ENCODE assay signal across 8 cellular contexts in genomic region chr15:29268706-29269484, GRCh38. TPM values are rescaled to one million over a fixed set of nuclear protein-coding genes. Genes with fewer than 3 reads are reported as not detected.
A peak's percentile ranks its signal among the peaks of the same experiment; 100 is the strongest.
DNase-seq lines count a peak whose midpoint lies in the region; ATAC-seq lines count a peak whose summit lies in the region.

No MANE protein-coding gene starts in this region.

- H3K4me1 Mint-ChIP-seq in naive thymus-derived CD4-positive, alpha-beta T cell = peaks cover 28 to 66% (median 57%) of the 10 kb centered on the region in 7 donors
- H3K4me1 Mint-ChIP-seq in stimulated activated naive CD8-positive, alpha-beta T cell treated with anti-CD3 and anti-CD28 coated beads, Interleukin-15, Interleukin-2, amounts not matched to agents 100 ng/mL and 50 ng/mL, for 24 hours (ENCODE audit: low read depth) = peaks cover 48% of the 10 kb centered on the region

- H3K27me3 Mint-ChIP-seq in naive thymus-derived CD4-positive, alpha-beta T cell = peaks cover 0 to 3% (median 0%) of the 10 kb centered on the region in 5 donors
- no peaks in the 10 kb centered on the region for H3K27me3 Mint-ChIP-seq in stimulated activated naive CD8-positive, alpha-beta T cell treated with anti-CD3 and anti-CD28 coated beads, Interleukin-15, Interleukin-2, amounts not matched to agents 100 ng/mL and 50 ng/mL, for 24 hours

- peaks cover 0 to 6% (median 0%) of the 10 kb centered on the region in 11 donors for H3K9me3 Mint-ChIP-seq in naive thymus-derived CD4-positive, alpha-beta T cell
- no peaks in the 10 kb centered on the region for H3K9me3 Mint-ChIP-seq in stimulated activated naive CD8-positive, alpha-beta T cell treated with anti-CD3 and anti-CD28 coated beads, Interleukin-15, Interleukin-2, amounts not matched to agents 100 ng/mL and 50 ng/mL, for 24 hours

- peaks cover 13 to 29% of the 10 kb centered on the region in 2 donors for H3K4me1 ChIP-seq in naive thymus-derived CD4-positive, alpha-beta T cell (ENCODE audit: control insufficient read depth in 2 of 2, insufficient read depth in 2 of 2, low read length in 2 of 2)

- H3K27me3 ChIP-seq in naive thymus-derived CD4-positive, alpha-beta T cell (ENCODE audit: control insufficient read depth in 2 of 2, insufficient read depth in 2 of 2, low read length in 2 of 2) = no peaks in the 10 kb centered on the region

- CTCF ChIA-PET in naive thymus-derived CD4-positive, alpha-beta T cell (lab: Charles Lee) = interaction anchor here (0.7 kb wide), 1 partner anchor 17 kb away, joined by 4 read pairs; no protein-coding TSS in a partner anchor

- peak overlapping the region; percentile 90 to 100 (median 99) for H3K4me3 Mint-ChIP-seq in naive thymus-derived CD4-positive, alpha-beta T cell
- H3K4me3 Mint-ChIP-seq in stimulated activated naive CD8-positive, alpha-beta T cell treated with anti-CD3 and anti-CD28 coated beads, Interleukin-15, Interleukin-2, amounts not matched to agents 100 ng/mL and 50 ng/mL, for 24 hours = peak overlapping the region; percentile 99

- DNase-seq in NCI-H460 (ENCODE audit: extremely low read depth, low read depth) = peak; percentile 9
- DNase-seq in activated T-cell treated with anti-CD3 and anti-CD28 coated beads for 48 hours (ENCODE audit: low read depth) = peak; percentile 33
- peak in 6 of 9 donors; percentile 67 to 79 (median 72) for DNase-seq in naive thymus-derived CD4-positive, alpha-beta T cell
- no peak for DNase-seq in OCI-M2 (lab: John Stamatoyannopoulos, UW; ENCODE audit: unreplicated experiment)

- H3K9me3 ChIP-seq in naive thymus-derived CD4-positive, alpha-beta T cell (ENCODE audit: control insufficient read depth in 2 of 3, low read length in 3 of 3) = no peaks in the 10 kb centered on the region

- intact Hi-C loops in naive thymus-derived CD4-positive, alpha-beta T cell (cut with micrococcal nuclease) = loop anchor here in 1 of 2 donors (1.0 to 10.0 kb wide), 2 partner anchors 8 to 384 kb away; partner anchors contain the start of gene APBA2

- H3K27ac Mint-ChIP-seq in naive thymus-derived CD4-positive, alpha-beta T cell = peak overlapping the region; percentile 98 to 100 (median 99)
- H3K27ac Mint-ChIP-seq in stimulated activated naive CD8-positive, alpha-beta T cell treated with anti-CD3 and anti-CD28 coated beads, Interleukin-15, Interleukin-2, amounts not matched to agents 100 ng/mL and 50 ng/mL, for 24 hours = peak overlapping the region; percentile 93

- no peaks in the 10 kb centered on the region for H3K36me3 ChIP-seq in naive thymus-derived CD4-positive, alpha-beta T cell (ENCODE audit: control insufficient read depth in 2 of 3, insufficient read depth in 3 of 3, low read length in 3 of 3)

- peak overlapping the region; percentile 97 for H3K27ac ChIP-seq in naive thymus-derived CD4-positive, alpha-beta T cell (ENCODE audit: low read depth, low read length)

- peak overlapping the region; percentile 96 for H3K4me3 ChIP-seq in naive thymus-derived CD4-positive, alpha-beta T cell (ENCODE audit: low read length)

- peak; percentile 5 for ATAC-seq in GM18508 (IDR thresholded peaks at IDR 0.05; ENCODE audit: insufficient read depth, unreplicated experiment)
- peak; percentile 21 for ATAC-seq in HG02623 (IDR thresholded peaks at IDR 0.05; ENCODE audit: unreplicated experiment)
- peak; percentile 38 for ATAC-seq in esophagus mucosa
- ATAC-seq in naive thymus-derived CD4-positive, alpha-beta T cell = peak; percentile 52

- POLR2A ChIA-PET in naive thymus-derived CD4-positive, alpha-beta T cell (lab: Charles Lee) = interaction anchor here (0.6 to 1.3 kb wide), 4 partner anchors 10 to 191 kb away, joined by 3 to 4 read pairs (median 3); no protein-coding TSS in a partner anchor

- H3K36me3 Mint-ChIP-seq in naive thymus-derived CD4-positive, alpha-beta T cell = peaks cover 0 to 12% (median 3%) of the 10 kb centered on the region in 5 donors
- peaks cover 7% of the 10 kb centered on the region for H3K36me3 Mint-ChIP-seq in stimulated activated naive CD8-positive, alpha-beta T cell treated with anti-CD3 and anti-CD28 coated beads, Interleukin-15, Interleukin-2, amounts not matched to agents 100 ng/mL and 50 ng/mL, for 24 hours (ENCODE audit: low read depth)

RNA-seq across cellular contexts. Expression of gene NSMCE3, which starts 0.7 kb away (rescaled TPM):
- total RNA-seq in NCI-H460 (2014; rRNA removed; shearing (Covaris generic)) = 12.2 and 13.0 TPM in 2 replicates
- polyA plus RNA-seq in NCI-H460 (2014; cell fraction: nucleus; rRNA removed) = 9.3 and 11.2 TPM in 2 replicates
- 2.6 TPM for total RNA-seq in esophagus mucosa
- 10 to 100 TPM; 11.0 to 39.2 (median 18.5) TPM for total RNA-seq in naive thymus-derived CD4-positive, alpha-beta T cell
- 10 to 100 TPM; 26.9 to 31.9 TPM for polyA plus RNA-seq in naive thymus-derived CD4-positive, alpha-beta T cell
